In the genomic region with DNA sequence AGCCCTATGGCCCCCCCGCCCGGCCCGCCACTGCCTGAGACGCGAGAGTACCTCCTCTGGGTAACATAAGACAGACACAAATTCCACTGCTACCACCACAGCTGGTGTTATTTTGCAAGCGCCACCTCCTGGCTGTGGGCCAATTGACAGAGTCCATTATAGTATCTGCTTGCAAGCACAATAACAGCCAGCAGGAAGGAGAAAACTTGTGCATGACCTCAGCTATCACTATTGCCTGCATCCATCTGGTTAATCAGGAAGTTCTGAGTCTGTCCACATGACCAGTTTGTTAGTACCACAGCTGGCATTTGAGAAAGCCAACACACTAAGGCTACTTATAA, we compare ENCODE assay signal across 9 cellular contexts. TPM values are rescaled to one million over a fixed set of nuclear protein-coding genes. Genes with fewer than 3 reads are reported as not detected.
DNase-seq lines count a peak whose midpoint lies in the region; ATAC-seq and TF ChIP-seq lines count a peak whose summit lies in the region.
"Had no signal": no experiment of that assay in that cellular context is flagged by ENCODE, and none has a peak within 500 bp of the region (broad histone marks: within the 10 kb centered on the region; RNA-seq: fewer than 3 reads in every experiment).

No MANE protein-coding gene starts in this region.

- H3K4me1 ChIP-seq in SK-N-SH (ENCODE audit: control insufficient read depth in 1 of 2, insufficient read depth in 2 of 2, low read depth in 1 of 2, low read length in 1 of 2) = peaks cover 0 to 5% of the 10 kb centered on the region in 2 experiments; a peak in 1 of 4 replicates

- 0% methylated on average over 6 of the region's 6 CpGs for WGBS in SK-N-SH (ENCODE audit: low lambda C conversion rate)

- TF ChIP-seq CTCF in LNCaP clone FGC (IDR thresholded peaks at IDR 0.05; ENCODE audit: control insufficient read depth, extremely low read depth, insufficient read depth) (no peak), SK-N-SH (IDR thresholded peaks at IDR 0.05) (no peak), endothelial cell (IDR thresholded peaks at IDR 0.05; ENCODE audit: unreplicated experiment) (no peak)

- no peaks in the 10 kb centered on the region for H3K9me3 ChIP-seq in SK-N-SH

- no peaks in the 10 kb centered on the region for H3F3A ChIP-seq in SK-N-SH (replicated peaks; ENCODE audit: insufficient read depth)

- POLR2A ChIA-PET in SK-N-SH (lab: Yijun Ruan, JAX) = no interaction called here

- no peak overlapping the region for H3K4me3 Mint-ChIP-seq in endothelial cell (ENCODE audit: unreplicated experiment)
- H3K4me3 Mint-ChIP-seq: central memory CD8-positive, alpha-beta T cell had no signal

- H3K79me2 ChIP-seq in SK-N-SH (ENCODE audit: insufficient read depth) = no peaks in the 10 kb centered on the region

- peaks cover 5% of the 10 kb centered on the region for H3K36me3 Mint-ChIP-seq in endothelial cell (ENCODE audit: low read depth, unreplicated experiment)

- no peaks in the 10 kb centered on the region for H3K27me3 ChIP-seq in SK-N-SH (ENCODE audit: insufficient read depth)

- no peak for TF ChIP-seq EP300 in SK-N-SH (IDR thresholded peaks at IDR 0.05; ENCODE audit: borderline replicate concordance in 1 of 2, low read depth in 1 of 2, low read length in 1 of 2)

- TF ChIP-seq RAD21 in SK-N-SH (IDR thresholded peaks at IDR 0.05; ENCODE audit: low read length) = no peak

- H3K4me2 ChIP-seq in SK-N-SH = no peak overlapping the region

- H3K9me3 Mint-ChIP-seq in endothelial cell (ENCODE audit: unreplicated experiment) = peaks cover 16% of the 10 kb centered on the region
- H3K9me3 Mint-ChIP-seq: central memory CD8-positive, alpha-beta T cell had no signal

- CTCF ChIA-PET in SK-N-SH (lab: Yijun Ruan, JAX) = no interaction called here

- DNase-seq in DMS153 treated with DMSO at 0.1 percent for 48 hours (lab: John Stamatoyannopoulos, UW; ENCODE audit: unreplicated experiment) (peak; percentile 63), LNCaP clone FGC (ENCODE audit: low read depth) (peak; percentile 45), SK-N-SH (peak; percentile 31), glomerular visceral epithelial cell (ENCODE audit: extremely low spot score) (peak; percentile 31), endothelial cell (ENCODE audit: low spot score) (no peak)
- DNase-seq in stimulated activated CD8-positive, alpha-beta memory T cell treated with anti-CD3 and anti-CD28 coated beads, Interleukin-12 subunit alpha, Interleukin-12 subunit beta, amount 100 ng/mL, for 1 hour (ENCODE audit: low read depth) = peak; percentile 9

- H2AFZ ChIP-seq in SK-N-SH (ENCODE audit: low read depth) = no peak overlapping the region

- H3K4me3 ChIP-seq in LNCaP clone FGC (ENCODE audit: low read depth, low read length) = no peak overlapping the region
- no peak overlapping the region for H3K4me3 ChIP-seq in SK-N-SH (ENCODE audit: low read depth in 2 of 2, low read length in 1 of 2)

- H3K9ac ChIP-seq in SK-N-SH = no peak overlapping the region

- no peaks in the 10 kb centered on the region for H3K36me3 ChIP-seq in SK-N-SH (replicated peaks in 1 of 2; ENCODE audit: control insufficient read depth in 1 of 2, insufficient read depth in 2 of 2, low read length in 1 of 2)

- ATAC-seq in HG02970 (IDR thresholded peaks at IDR 0.05; ENCODE audit: low FRiP score, unreplicated experiment) (no peak), HG02763 (IDR thresholded peaks at IDR 0.05; ENCODE audit: unreplicated experiment) (no peak)

- no peak overlapping the region for H3K27ac Mint-ChIP-seq in endothelial cell (ENCODE audit: unreplicated experiment)

- peaks cover 2% of the 10 kb centered on the region for H3K27me3 Mint-ChIP-seq in endothelial cell (ENCODE audit: unreplicated experiment)

- H4K20me1 ChIP-seq in SK-N-SH (ENCODE audit: insufficient read depth) = no peaks in the 10 kb centered on the region

- H3K9me2 ChIP-seq in SK-N-SH = no peaks in the 10 kb centered on the region

- H3K4me1 Mint-ChIP-seq in endothelial cell (ENCODE audit: unreplicated experiment) = no peaks in the 10 kb centered on the region
- H3K4me1 Mint-ChIP-seq: central memory CD8-positive, alpha-beta T cell had no signal

- no peak overlapping the region for H3K27ac ChIP-seq in SK-N-SH (ENCODE audit: low read depth in 2 of 2, low read length in 1 of 2)

TF ChIP-seq in SK-N-SH, 30 proteins besides CTCF, POLR2A, EP300 and RAD21 (continues in another document):
- no peak for TF ChIP-seq FOXJ3 (CRISPR knock-in tag; IDR thresholded peaks at IDR 0.05)
- TF ChIP-seq MXI1 (IDR thresholded peaks at IDR 0.05; ENCODE audit: low read depth, low read length) = no peak
- TF ChIP-seq FOSL2 (IDR thresholded peaks at IDR 0.05; ENCODE audit: borderline replicate concordance, low read depth) = no peak
- TF ChIP-seq, protein P1, sequence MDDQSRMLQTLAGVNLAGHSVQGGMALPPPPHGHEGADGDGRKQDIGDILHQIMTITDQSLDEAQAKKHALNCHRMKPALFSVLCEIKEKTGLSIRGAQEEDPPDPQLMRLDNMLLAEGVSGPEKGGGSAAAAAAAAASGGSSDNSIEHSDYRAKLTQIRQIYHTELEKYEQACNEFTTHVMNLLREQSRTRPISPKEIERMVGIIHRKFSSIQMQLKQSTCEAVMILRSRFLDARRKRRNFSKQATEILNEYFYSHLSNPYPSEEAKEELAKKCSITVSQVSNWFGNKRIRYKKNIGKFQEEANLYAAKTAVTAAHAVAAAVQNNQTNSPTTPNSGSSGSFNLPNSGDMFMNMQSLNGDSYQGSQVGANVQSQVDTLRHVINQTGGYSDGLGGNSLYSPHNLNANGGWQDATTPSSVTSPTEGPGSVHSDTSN (IDR thresholded peaks at IDR 0.05) = peak; percentile 22; the same call in 1 of the 2 replicates
- TF ChIP-seq SIN3A (IDR thresholded peaks at IDR 0.05; ENCODE audit: borderline replicate concordance, low read depth, low read length) = no peak
- no peak for TF ChIP-seq ELF1 (IDR thresholded peaks at IDR 0.05)
- TF ChIP-seq FOXM1 (IDR thresholded peaks at IDR 0.05; ENCODE audit: low read depth) = no peak
- TF ChIP-seq, protein P2, sequence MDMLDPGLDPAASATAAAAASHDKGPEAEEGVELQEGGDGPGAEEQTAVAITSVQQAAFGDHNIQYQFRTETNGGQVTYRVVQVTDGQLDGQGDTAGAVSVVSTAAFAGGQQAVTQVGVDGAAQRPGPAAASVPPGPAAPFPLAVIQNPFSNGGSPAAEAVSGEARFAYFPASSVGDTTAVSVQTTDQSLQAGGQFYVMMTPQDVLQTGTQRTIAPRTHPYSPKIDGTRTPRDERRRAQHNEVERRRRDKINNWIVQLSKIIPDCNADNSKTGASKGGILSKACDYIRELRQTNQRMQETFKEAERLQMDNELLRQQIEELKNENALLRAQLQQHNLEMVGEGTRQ (IDR thresholded peaks at IDR 0.05; ENCODE audit: borderline replicate concordance, low read depth, low read length) = no peak
- 0 out of 2 replicates have a peak, but pooled peaks have one; percentile 17 for TF ChIP-seq USF1 (IDR thresholded peaks at IDR 0.05; ENCODE audit: borderline replicate concordance, low read depth)
- TF ChIP-seq, protein P3, sequence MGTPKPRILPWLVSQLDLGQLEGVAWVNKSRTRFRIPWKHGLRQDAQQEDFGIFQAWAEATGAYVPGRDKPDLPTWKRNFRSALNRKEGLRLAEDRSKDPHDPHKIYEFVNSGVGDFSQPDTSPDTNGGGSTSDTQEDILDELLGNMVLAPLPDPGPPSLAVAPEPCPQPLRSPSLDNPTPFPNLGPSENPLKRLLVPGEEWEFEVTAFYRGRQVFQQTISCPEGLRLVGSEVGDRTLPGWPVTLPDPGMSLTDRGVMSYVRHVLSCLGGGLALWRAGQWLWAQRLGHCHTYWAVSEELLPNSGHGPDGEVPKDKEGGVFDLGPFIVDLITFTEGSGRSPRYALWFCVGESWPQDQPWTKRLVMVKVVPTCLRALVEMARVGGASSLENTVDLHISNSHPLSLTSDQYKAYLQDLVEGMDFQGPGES (IDR thresholded peaks at IDR 0.05; ENCODE audit: low read depth, low read length) = no peak
- peak; percentile 46; the same call in 1 of the 2 replicates for TF ChIP-seq RCOR1 (IDR thresholded peaks at IDR 0.05; ENCODE audit: low read length)
- no peak for TF ChIP-seq GABPA (IDR thresholded peaks at IDR 0.05; ENCODE audit: low read depth)
- TF ChIP-seq NRF1 (IDR thresholded peaks at IDR 0.05; ENCODE audit: low read depth, low read length) = no peak
- TF ChIP-seq TCF12 (IDR thresholded peaks at IDR 0.05) = peak; percentile 78
- no peak for TF ChIP-seq POLR2AphosphoS5 (IDR thresholded peaks at IDR 0.05; ENCODE audit: low read depth, low read length)
- no peak for TF ChIP-seq YY1 (IDR thresholded peaks at IDR 0.05; ENCODE audit: low read depth)

RNA-seq across cellular contexts. Expression of gene OR10H2, which starts 25.3 kb away (rescaled TPM):
- polyA plus RNA-seq in SK-N-SH (2012; rRNA removed) = not detected in 2 replicates
- not detected in 2 replicates for polyA plus RNA-seq in SK-N-SH (2012; cell fraction: cytosol; rRNA removed)
- polyA plus RNA-seq in SK-N-SH (2012; cell fraction: nucleus; rRNA removed) = not detected in 2 replicates
- not detected for total RNA-seq in endothelial cell (ENCODE audit: unreplicated experiment)

RNA-seq across cellular contexts. Expression of gene CYP4F12, which starts 29.7 kb away (rescaled TPM):
- 0.03 TPM in 1 of 2 replicates, not detected in the other for polyA plus RNA-seq in SK-N-SH (2012; rRNA removed)
- polyA plus RNA-seq in SK-N-SH (2012; cell fraction: cytosol; rRNA removed) = 0.01 TPM in 1 of 2 replicates, not detected in the other
- 0.14 and 0.26 TPM in 2 replicates for polyA plus RNA-seq in SK-N-SH (2012; cell fraction: nucleus; rRNA removed)
- not detected for total RNA-seq in endothelial cell (ENCODE audit: unreplicated experiment)

RNA-seq across cellular contexts. Expression of gene OR10H3, which starts 35.2 kb away (rescaled TPM):
- polyA plus RNA-seq in SK-N-SH (2012; rRNA removed) = not detected in 2 replicates
- not detected in 2 replicates for polyA plus RNA-seq in SK-N-SH (2012; cell fraction: cytosol; rRNA removed)
- not detected in 2 replicates for polyA plus RNA-seq in SK-N-SH (2012; cell fraction: nucleus; rRNA removed)
- total RNA-seq in endothelial cell (ENCODE audit: unreplicated experiment) = not detected
